14 cellular contexts compared by ENCODE assay signal in genomic region chr12:80807640-80808288, GRCh38.
A peak's percentile ranks its signal among the peaks of the same experiment; 100 is the strongest.
DNase-seq lines count a peak whose midpoint lies in the region; ATAC-seq, FAIRE-seq and TF ChIP-seq lines count a peak whose summit lies in the region.
"Had no signal": no experiment of that assay in that cellular context is flagged by ENCODE, and none has a peak within 500 bp of the region (broad histone marks: within the 10 kb centered on the region; RNA-seq: fewer than 3 reads in every experiment).

No MANE protein-coding gene starts in this region.

- H3K9me3 ChIP-seq in left lung: no peaks in the 10 kb centered on the region
- H3K9me3 ChIP-seq: MG63 had no signal

- no peak for FAIRE-seq in bronchial epithelial cell (lab: Jason Lieb, UNC)
- FAIRE-seq: TTC549 had no signal

- H3K27me3 Mint-ChIP-seq in HFFc6 (ENCODE audit: insufficient read depth): no peaks in the 10 kb centered on the region
- H3K27me3 Mint-ChIP-seq in activated T-cell treated with anti-CD3 and anti-CD28 coated beads, Interleukin-2, amount 50 U/mL, for 72 hours (ENCODE audit: low read depth): no peaks in the 10 kb centered on the region
- H3K27me3 Mint-ChIP-seq: activated T-cell treated with anti-CD3 and anti-CD28 coated beads, Interleukin-2, amount 50 U/mL, for 24 hours had no signal

- intact Hi-C loops in left lung (cut with DNase I): no loop called here

- DNase-seq in HFFc6: no peak
- DNase-seq in bronchial epithelial cell (ENCODE audit: low read depth): peak; percentile 31
- DNase-seq in left lung: no peak
- DNase-seq in activated T-cell treated with anti-CD3 and anti-CD28 coated beads, Interleukin-2, amount 50 U/mL, for 72 hours: no peak
- DNase-seq in EL: no peak
- DNase-seq: activated T-cell treated with anti-CD3 and anti-CD28 coated beads, Interleukin-2, amount 50 U/mL, for 24 hours; H7; kidney glomerular epithelial cell; MG63; OCI-M1; stimulated activated CD4-positive, alpha-beta T cell treated with anti-CD3 and anti-CD28 coated beads, Interleukin-4, amount 100 ng/mL, for 24 hours had no signal

- no peak overlapping the region for H3K4me3 Mint-ChIP-seq in HFFc6
- H3K4me3 Mint-ChIP-seq in activated T-cell treated with anti-CD3 and anti-CD28 coated beads, Interleukin-2, amount 50 U/mL, for 72 hours: no peak overlapping the region
- H3K4me3 Mint-ChIP-seq: activated T-cell treated with anti-CD3 and anti-CD28 coated beads, Interleukin-2, amount 50 U/mL, for 24 hours had no signal

- H3K36me3 ChIP-seq in bronchial epithelial cell (ENCODE audit: control insufficient read depth, insufficient read depth, low read length) (no peaks in the 10 kb centered on the region), left lung (peaks cover 0 to 20% of the 10 kb centered on the region in 2 donors)

- no peaks in the 10 kb centered on the region for H3K9me3 Mint-ChIP-seq in HFFc6
- H3K9me3 Mint-ChIP-seq in activated T-cell treated with anti-CD3 and anti-CD28 coated beads, Interleukin-2, amount 50 U/mL, for 72 hours: peaks cover 4% of the 10 kb centered on the region in 2 donors
- H3K9me3 Mint-ChIP-seq: activated T-cell treated with anti-CD3 and anti-CD28 coated beads, Interleukin-2, amount 50 U/mL, for 24 hours had no signal

- peak overlapping the region; percentile 19 for H3K27ac Mint-ChIP-seq in HFFc6
- no peak overlapping the region for H3K27ac Mint-ChIP-seq in activated T-cell treated with anti-CD3 and anti-CD28 coated beads, Interleukin-2, amount 50 U/mL, for 72 hours
- H3K27ac Mint-ChIP-seq: activated T-cell treated with anti-CD3 and anti-CD28 coated beads, Interleukin-2, amount 50 U/mL, for 24 hours had no signal

- H3K4me3 ChIP-seq in bronchial epithelial cell (ENCODE audit: low read depth, low read length) (no peak overlapping the region), left lung (no peak overlapping the region)
- H3K4me3 ChIP-seq: MG63 had no signal

- H3K4me1 Mint-ChIP-seq in HFFc6 (ENCODE audit: low read depth): peaks cover 40% of the 10 kb centered on the region
- no peaks in the 10 kb centered on the region for H3K4me1 Mint-ChIP-seq in activated T-cell treated with anti-CD3 and anti-CD28 coated beads, Interleukin-2, amount 50 U/mL, for 72 hours (ENCODE audit: low read depth)

- H3K4me1 ChIP-seq in left lung: no peaks in the 10 kb centered on the region

- peak; percentile 81 for ATAC-seq in GM19043 (IDR thresholded peaks at IDR 0.05; ENCODE audit: low read depth, unreplicated experiment)
- ATAC-seq in HG03354 (IDR thresholded peaks at IDR 0.05; ENCODE audit: poor library complexity, severe bottlenecking, unreplicated experiment): peak; percentile 85
- no peak for ATAC-seq in left lung
- ATAC-seq in activated T-cell treated with anti-CD3 and anti-CD28 coated beads, Interleukin-2, amount 50 U/mL, for 72 hours (replicated peaks in 1 of 2): no peak

- H3K27ac ChIP-seq in left lung: no peak overlapping the region

- no peaks in the 10 kb centered on the region for H3K27me3 ChIP-seq in bronchial epithelial cell (ENCODE audit: control insufficient read depth, insufficient read depth, low read length)
- no peaks in the 10 kb centered on the region for H3K27me3 ChIP-seq in left lung
- H3K27me3 ChIP-seq: MG63 had no signal

- TF ChIP-seq CTCF in HFFc6 (IDR thresholded peaks at IDR 0.05) (no peak), bronchial epithelial cell (IDR thresholded peaks at IDR 0.05; ENCODE audit: insufficient read depth, low read length, severe bottlenecking) (no peak), left lung (IDR thresholded peaks at IDR 0.05) (no peak)

- H3K36me3 Mint-ChIP-seq in HFFc6 (ENCODE audit: low read depth): peaks cover 20% of the 10 kb centered on the region
- no peaks in the 10 kb centered on the region for H3K36me3 Mint-ChIP-seq in activated T-cell treated with anti-CD3 and anti-CD28 coated beads, Interleukin-2, amount 50 U/mL, for 72 hours (ENCODE audit: insufficient read depth in 2 of 2)

Comparison
In these comparisons a context has a peak if more than half of its experiments do, and no peak if none do; other contexts are left out.
1. ATAC-seq: peak in GM19043 (single experiment) and HG03354 (single experiment); none in left lung (single experiment) and activated T-cell treated with anti-CD3 and anti-CD28 coated beads, Interleukin-2, amount 50 U/mL, for 72 hours (0 of 2).